Comparison of ENCODE assay signal across 1 cellular context in the genomic region with DNA sequence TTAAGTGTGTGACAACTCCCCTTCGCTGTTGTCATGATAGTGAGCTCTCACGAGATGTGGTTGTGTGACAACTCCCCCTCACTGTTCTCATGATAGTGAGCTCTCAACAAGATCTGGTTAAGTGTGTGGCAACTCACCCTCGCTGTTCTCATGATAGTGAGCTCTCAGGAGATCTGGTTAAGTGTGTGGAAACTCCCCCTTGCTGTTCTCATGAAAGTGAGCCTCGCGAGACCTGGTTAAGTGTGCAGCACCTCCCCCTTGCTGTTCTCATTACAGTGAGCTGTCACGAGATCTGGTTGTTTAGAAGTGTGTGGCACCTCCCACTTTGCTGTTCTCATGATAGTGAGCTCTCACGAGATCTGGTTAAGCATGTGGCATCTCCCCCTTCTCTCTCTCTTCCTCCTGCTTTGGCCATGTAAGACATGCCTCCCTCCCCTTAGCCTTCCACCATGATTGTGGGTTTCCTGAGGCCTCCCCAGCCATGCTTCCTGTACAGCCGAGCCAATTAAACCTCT.
TF ChIP-seq lines count a peak whose summit lies in the region.

No MANE protein-coding gene starts in this region.

TF ChIP-seq in HepG2, 621 proteins besides CTCF, POLR2A, EP300 and RAD21:
- TF ChIP-seq, protein P1, sequence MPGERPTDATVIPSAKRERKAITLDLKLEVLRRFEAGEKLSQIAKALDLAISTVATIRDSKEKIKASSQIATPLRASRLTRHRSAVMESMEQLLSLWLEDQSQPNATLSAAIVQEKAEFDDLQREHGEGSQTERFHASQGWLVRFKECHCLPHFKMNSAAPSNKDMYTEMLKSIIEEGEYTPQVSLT (CRISPR knock-in tag; IDR thresholded peaks at IDR 0.05; ENCODE audit: borderline replicate concordance, low read depth): no peak
- TF ChIP-seq NONO (IDR thresholded peaks at IDR 0.05) (no peak), NONO (CRISPR knock-in tag; conservative IDR thresholded peaks at IDR 0.05) (no peak), RBM22 (optimal IDR thresholded peaks at IDR 0.05; ENCODE audit: low read length) (no peak), ZKSCAN1 (IDR thresholded peaks at IDR 0.05; ENCODE audit: low read length) (no peak), ZNF354B (CRISPR knock-in tag; IDR thresholded peaks at IDR 0.05) (no peak), CREM (IDR thresholded peaks at IDR 0.05) (no peak), CREM (CRISPR knock-in tag; IDR thresholded peaks at IDR 0.05) (no peak), ZSCAN22 (CRISPR knock-in tag; IDR thresholded peaks at IDR 0.05) (no peak), ZNF670 (CRISPR knock-in tag; IDR thresholded peaks at IDR 0.05; ENCODE audit: borderline replicate concordance) (no peak), CBX1 (IDR thresholded peaks at IDR 0.05; ENCODE audit: low read depth) (no peak), ATRX (CRISPR knock-in tag; IDR thresholded peaks at IDR 0.05; ENCODE audit: borderline replicate concordance) (no peak), NKX3-1 (CRISPR knock-in tag; IDR thresholded peaks at IDR 0.05) (no peak), MAFF (IDR thresholded peaks at IDR 0.05; ENCODE audit: low read depth, low read length) (no peak), ZNF615 (CRISPR knock-in tag; IDR thresholded peaks at IDR 0.05; ENCODE audit: borderline replicate concordance) (no peak), ZNF724P (CRISPR knock-in tag; IDR thresholded peaks at IDR 0.05; ENCODE audit: borderline replicate concordance) (no peak)
- TF ChIP-seq, protein P2, sequence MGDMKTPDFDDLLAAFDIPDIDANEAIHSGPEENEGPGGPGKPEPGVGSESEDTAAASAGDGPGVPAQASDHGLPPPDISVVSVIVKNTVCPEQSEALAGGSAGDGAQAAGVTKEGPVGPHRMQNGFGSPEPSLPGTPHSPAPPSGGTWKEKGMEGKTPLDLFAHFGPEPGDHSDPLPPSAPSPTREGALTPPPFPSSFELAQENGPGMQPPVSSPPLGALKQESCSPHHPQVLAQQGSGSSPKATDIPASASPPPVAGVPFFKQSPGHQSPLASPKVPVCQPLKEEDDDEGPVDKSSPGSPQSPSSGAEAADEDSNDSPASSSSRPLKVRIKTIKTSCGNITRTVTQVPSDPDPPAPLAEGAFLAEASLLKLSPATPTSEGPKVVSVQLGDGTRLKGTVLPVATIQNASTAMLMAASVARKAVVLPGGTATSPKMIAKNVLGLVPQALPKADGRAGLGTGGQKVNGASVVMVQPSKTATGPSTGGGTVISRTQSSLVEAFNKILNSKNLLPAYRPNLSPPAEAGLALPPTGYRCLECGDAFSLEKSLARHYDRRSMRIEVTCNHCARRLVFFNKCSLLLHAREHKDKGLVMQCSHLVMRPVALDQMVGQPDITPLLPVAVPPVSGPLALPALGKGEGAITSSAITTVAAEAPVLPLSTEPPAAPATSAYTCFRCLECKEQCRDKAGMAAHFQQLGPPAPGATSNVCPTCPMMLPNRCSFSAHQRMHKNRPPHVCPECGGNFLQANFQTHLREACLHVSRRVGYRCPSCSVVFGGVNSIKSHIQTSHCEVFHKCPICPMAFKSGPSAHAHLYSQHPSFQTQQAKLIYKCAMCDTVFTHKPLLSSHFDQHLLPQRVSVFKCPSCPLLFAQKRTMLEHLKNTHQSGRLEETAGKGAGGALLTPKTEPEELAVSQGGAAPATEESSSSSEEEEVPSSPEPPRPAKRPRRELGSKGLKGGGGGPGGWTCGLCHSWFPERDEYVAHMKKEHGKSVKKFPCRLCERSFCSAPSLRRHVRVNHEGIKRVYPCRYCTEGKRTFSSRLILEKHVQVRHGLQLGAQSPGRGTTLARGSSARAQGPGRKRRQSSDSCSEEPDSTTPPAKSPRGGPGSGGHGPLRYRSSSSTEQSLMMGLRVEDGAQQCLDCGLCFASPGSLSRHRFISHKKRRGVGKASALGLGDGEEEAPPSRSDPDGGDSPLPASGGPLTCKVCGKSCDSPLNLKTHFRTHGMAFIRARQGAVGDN (CRISPR knock-in tag; IDR thresholded peaks at IDR 0.05): no peak
- TF ChIP-seq, protein P3, sequence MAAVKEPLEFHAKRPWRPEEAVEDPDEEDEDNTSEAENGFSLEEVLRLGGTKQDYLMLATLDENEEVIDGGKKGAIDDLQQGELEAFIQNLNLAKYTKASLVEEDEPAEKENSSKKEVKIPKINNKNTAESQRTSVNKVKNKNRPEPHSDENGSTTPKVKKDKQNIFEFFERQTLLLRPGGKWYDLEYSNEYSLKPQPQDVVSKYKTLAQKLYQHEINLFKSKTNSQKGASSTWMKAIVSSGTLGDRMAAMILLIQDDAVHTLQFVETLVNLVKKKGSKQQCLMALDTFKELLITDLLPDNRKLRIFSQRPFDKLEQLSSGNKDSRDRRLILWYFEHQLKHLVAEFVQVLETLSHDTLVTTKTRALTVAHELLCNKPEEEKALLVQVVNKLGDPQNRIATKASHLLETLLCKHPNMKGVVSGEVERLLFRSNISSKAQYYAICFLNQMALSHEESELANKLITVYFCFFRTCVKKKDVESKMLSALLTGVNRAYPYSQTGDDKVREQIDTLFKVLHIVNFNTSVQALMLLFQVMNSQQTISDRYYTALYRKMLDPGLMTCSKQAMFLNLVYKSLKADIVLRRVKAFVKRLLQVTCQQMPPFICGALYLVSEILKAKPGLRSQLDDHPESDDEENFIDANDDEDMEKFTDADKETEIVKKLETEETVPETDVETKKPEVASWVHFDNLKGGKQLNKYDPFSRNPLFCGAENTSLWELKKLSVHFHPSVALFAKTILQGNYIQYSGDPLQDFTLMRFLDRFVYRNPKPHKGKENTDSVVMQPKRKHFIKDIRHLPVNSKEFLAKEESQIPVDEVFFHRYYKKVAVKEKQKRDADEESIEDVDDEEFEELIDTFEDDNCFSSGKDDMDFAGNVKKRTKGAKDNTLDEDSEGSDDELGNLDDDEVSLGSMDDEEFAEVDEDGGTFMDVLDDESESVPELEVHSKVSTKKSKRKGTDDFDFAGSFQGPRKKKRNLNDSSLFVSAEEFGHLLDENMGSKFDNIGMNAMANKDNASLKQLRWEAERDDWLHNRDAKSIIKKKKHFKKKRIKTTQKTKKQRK (IDR thresholded peaks at IDR 0.05; ENCODE audit: low read length): no peak
- TF ChIP-seq, protein P4, sequence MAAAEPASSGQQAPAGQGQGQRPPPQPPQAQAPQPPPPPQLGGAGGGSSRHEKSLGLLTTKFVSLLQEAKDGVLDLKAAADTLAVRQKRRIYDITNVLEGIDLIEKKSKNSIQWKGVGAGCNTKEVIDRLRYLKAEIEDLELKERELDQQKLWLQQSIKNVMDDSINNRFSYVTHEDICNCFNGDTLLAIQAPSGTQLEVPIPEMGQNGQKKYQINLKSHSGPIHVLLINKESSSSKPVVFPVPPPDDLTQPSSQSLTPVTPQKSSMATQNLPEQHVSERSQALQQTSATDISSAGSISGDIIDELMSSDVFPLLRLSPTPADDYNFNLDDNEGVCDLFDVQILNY (CRISPR knock-in tag; conservative IDR thresholded peaks at IDR 0.05): no peak
- TF ChIP-seq, protein P5, sequence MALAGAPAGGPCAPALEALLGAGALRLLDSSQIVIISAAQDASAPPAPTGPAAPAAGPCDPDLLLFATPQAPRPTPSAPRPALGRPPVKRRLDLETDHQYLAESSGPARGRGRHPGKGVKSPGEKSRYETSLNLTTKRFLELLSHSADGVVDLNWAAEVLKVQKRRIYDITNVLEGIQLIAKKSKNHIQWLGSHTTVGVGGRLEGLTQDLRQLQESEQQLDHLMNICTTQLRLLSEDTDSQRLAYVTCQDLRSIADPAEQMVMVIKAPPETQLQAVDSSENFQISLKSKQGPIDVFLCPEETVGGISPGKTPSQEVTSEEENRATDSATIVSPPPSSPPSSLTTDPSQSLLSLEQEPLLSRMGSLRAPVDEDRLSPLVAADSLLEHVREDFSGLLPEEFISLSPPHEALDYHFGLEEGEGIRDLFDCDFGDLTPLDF (CRISPR knock-in tag; IDR thresholded peaks at IDR 0.05): no peak
- TF ChIP-seq, protein P6, sequence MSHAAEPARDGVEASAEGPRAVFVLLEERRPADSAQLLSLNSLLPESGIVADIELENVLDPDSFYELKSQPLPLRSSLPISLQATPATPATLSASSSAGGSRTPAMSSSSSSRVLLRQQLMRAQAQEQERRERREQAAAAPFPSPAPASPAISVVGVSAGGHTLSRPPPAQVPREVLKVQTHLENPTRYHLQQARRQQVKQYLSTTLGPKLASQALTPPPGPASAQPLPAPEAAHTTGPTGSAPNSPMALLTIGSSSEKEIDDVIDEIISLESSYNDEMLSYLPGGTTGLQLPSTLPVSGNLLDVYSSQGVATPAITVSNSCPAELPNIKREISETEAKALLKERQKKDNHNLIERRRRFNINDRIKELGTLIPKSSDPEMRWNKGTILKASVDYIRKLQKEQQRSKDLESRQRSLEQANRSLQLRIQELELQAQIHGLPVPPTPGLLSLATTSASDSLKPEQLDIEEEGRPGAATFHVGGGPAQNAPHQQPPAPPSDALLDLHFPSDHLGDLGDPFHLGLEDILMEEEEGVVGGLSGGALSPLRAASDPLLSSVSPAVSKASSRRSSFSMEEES (CRISPR knock-in tag; IDR thresholded peaks at IDR 0.05): no peak
